In the genomic region with DNA sequence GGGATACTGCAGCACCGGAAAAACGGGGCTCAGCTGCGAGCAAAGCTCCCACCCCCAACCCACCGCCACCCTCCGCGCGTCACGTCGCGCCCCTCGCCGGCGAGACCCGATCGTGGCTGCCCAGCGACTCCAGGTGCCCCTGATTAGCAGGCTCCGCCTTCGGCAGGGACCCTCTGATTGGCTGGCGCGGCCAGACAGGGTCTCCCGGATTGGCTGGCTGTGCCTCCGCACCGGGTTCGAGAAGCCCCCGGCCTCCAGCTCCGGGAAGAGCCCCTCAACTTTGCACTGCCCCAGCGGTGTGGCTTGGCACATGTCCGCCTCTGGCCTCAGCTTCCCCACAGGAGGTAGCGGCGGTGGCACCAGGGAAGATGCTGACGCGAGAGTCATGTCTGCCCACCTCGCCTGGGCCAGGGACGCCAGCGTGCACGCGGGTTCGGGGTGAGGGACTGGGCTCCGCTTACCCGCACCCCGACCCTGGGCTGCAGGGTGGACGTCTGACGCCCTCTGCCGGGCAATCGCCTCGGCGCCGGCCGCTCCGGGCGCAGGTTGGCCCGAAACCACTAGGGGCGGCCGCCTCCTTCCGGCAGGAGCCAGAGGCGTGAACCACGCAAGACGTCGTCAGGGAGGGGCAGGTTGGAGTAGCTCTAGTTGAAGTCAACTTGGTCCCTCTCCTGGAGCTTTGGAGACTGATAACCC, we compare ENCODE assay signal across 1 cellular context.
TF ChIP-seq lines count a peak whose summit lies in the region.

No MANE protein-coding gene starts in this region.

TF ChIP-seq in WTC11, 78 proteins besides CTCF, POLR2A, EP300 and RAD21 (continued from another document and continues in another):
- TF ChIP-seq, protein P1, sequence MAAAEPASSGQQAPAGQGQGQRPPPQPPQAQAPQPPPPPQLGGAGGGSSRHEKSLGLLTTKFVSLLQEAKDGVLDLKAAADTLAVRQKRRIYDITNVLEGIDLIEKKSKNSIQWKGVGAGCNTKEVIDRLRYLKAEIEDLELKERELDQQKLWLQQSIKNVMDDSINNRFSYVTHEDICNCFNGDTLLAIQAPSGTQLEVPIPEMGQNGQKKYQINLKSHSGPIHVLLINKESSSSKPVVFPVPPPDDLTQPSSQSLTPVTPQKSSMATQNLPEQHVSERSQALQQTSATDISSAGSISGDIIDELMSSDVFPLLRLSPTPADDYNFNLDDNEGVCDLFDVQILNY (CRISPR knock-in tag; IDR thresholded peaks at IDR 0.05) = peak; percentile 69; the same call in 1 of the 2 replicates
- TF ChIP-seq ELF4 (CRISPR knock-in tag; IDR thresholded peaks at IDR 0.05; ENCODE audit: low read depth) = no peak
- TF ChIP-seq, protein P2, sequence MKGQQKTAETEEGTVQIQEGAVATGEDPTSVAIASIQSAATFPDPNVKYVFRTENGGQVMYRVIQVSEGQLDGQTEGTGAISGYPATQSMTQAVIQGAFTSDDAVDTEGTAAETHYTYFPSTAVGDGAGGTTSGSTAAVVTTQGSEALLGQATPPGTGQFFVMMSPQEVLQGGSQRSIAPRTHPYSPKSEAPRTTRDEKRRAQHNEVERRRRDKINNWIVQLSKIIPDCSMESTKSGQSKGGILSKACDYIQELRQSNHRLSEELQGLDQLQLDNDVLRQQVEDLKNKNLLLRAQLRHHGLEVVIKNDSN (CRISPR knock-in tag; IDR thresholded peaks at IDR 0.05) = peak; percentile 23; the same call in 1 of the 2 replicates
- TF ChIP-seq, protein P3, sequence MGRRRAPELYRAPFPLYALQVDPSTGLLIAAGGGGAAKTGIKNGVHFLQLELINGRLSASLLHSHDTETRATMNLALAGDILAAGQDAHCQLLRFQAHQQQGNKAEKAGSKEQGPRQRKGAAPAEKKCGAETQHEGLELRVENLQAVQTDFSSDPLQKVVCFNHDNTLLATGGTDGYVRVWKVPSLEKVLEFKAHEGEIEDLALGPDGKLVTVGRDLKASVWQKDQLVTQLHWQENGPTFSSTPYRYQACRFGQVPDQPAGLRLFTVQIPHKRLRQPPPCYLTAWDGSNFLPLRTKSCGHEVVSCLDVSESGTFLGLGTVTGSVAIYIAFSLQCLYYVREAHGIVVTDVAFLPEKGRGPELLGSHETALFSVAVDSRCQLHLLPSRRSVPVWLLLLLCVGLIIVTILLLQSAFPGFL (CRISPR knock-in tag; IDR thresholded peaks at IDR 0.05; ENCODE audit: borderline replicate concordance) = no peak
- TF ChIP-seq, protein P4, sequence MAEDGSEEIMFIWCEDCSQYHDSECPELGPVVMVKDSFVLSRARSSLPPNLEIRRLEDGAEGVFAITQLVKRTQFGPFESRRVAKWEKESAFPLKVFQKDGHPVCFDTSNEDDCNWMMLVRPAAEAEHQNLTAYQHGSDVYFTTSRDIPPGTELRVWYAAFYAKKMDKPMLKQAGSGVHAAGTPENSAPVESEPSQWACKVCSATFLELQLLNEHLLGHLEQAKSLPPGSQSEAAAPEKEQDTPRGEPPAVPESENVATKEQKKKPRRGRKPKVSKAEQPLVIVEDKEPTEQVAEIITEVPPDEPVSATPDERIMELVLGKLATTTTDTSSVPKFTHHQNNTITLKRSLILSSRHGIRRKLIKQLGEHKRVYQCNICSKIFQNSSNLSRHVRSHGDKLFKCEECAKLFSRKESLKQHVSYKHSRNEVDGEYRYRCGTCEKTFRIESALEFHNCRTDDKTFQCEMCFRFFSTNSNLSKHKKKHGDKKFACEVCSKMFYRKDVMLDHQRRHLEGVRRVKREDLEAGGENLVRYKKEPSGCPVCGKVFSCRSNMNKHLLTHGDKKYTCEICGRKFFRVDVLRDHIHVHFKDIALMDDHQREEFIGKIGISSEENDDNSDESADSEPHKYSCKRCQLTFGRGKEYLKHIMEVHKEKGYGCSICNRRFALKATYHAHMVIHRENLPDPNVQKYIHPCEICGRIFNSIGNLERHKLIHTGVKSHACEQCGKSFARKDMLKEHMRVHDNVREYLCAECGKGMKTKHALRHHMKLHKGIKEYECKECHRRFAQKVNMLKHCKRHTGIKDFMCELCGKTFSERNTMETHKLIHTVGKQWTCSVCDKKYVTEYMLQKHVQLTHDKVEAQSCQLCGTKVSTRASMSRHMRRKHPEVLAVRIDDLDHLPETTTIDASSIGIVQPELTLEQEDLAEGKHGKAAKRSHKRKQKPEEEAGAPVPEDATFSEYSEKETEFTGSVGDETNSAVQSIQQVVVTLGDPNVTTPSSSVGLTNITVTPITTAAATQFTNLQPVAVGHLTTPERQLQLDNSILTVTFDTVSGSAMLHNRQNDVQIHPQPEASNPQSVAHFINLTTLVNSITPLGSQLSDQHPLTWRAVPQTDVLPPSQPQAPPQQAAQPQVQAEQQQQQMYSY (CRISPR knock-in tag; IDR thresholded peaks at IDR 0.05) = peak; percentile 23; the same call in 1 of the 2 replicates
- TF ChIP-seq, protein P5, sequence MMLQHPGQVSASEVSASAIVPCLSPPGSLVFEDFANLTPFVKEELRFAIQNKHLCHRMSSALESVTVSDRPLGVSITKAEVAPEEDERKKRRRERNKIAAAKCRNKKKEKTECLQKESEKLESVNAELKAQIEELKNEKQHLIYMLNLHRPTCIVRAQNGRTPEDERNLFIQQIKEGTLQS (CRISPR knock-in tag; conservative IDR thresholded peaks at IDR 0.05) = no peak
- TF ChIP-seq, protein P6, sequence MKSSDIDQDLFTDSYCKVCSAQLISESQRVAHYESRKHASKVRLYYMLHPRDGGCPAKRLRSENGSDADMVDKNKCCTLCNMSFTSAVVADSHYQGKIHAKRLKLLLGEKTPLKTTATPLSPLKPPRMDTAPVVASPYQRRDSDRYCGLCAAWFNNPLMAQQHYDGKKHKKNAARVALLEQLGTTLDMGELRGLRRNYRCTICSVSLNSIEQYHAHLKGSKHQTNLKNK (CRISPR knock-in tag; IDR thresholded peaks at IDR 0.05) = peak; percentile 14; the same call in 1 of the 2 replicates
- TF ChIP-seq NFYB (CRISPR knock-in tag; conservative IDR thresholded peaks at IDR 0.05; ENCODE audit: low read depth) = peak; percentile 78
- TF ChIP-seq, protein P7, sequence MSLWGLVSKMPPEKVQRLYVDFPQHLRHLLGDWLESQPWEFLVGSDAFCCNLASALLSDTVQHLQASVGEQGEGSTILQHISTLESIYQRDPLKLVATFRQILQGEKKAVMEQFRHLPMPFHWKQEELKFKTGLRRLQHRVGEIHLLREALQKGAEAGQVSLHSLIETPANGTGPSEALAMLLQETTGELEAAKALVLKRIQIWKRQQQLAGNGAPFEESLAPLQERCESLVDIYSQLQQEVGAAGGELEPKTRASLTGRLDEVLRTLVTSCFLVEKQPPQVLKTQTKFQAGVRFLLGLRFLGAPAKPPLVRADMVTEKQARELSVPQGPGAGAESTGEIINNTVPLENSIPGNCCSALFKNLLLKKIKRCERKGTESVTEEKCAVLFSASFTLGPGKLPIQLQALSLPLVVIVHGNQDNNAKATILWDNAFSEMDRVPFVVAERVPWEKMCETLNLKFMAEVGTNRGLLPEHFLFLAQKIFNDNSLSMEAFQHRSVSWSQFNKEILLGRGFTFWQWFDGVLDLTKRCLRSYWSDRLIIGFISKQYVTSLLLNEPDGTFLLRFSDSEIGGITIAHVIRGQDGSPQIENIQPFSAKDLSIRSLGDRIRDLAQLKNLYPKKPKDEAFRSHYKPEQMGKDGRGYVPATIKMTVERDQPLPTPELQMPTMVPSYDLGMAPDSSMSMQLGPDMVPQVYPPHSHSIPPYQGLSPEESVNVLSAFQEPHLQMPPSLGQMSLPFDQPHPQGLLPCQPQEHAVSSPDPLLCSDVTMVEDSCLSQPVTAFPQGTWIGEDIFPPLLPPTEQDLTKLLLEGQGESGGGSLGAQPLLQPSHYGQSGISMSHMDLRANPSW (CRISPR knock-in tag; conservative IDR thresholded peaks at IDR 0.05; ENCODE audit: low read depth) = no peak
- TF ChIP-seq, protein P8, sequence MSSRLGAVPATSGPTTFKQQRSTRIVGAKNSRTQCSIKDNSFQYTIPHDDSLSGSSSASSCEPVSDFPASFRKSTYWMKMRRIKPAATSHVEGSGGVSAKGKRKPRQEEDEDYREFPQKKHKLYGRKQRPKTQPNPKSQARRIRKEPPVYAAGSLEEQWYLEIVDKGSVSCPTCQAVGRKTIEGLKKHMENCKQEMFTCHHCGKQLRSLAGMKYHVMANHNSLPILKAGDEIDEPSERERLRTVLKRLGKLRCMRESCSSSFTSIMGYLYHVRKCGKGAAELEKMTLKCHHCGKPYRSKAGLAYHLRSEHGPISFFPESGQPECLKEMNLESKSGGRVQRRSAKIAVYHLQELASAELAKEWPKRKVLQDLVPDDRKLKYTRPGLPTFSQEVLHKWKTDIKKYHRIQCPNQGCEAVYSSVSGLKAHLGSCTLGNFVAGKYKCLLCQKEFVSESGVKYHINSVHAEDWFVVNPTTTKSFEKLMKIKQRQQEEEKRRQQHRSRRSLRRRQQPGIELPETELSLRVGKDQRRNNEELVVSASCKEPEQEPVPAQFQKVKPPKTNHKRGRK (CRISPR knock-in tag; IDR thresholded peaks at IDR 0.05; ENCODE audit: borderline replicate concordance) = no peak
- TF ChIP-seq, protein P9, sequence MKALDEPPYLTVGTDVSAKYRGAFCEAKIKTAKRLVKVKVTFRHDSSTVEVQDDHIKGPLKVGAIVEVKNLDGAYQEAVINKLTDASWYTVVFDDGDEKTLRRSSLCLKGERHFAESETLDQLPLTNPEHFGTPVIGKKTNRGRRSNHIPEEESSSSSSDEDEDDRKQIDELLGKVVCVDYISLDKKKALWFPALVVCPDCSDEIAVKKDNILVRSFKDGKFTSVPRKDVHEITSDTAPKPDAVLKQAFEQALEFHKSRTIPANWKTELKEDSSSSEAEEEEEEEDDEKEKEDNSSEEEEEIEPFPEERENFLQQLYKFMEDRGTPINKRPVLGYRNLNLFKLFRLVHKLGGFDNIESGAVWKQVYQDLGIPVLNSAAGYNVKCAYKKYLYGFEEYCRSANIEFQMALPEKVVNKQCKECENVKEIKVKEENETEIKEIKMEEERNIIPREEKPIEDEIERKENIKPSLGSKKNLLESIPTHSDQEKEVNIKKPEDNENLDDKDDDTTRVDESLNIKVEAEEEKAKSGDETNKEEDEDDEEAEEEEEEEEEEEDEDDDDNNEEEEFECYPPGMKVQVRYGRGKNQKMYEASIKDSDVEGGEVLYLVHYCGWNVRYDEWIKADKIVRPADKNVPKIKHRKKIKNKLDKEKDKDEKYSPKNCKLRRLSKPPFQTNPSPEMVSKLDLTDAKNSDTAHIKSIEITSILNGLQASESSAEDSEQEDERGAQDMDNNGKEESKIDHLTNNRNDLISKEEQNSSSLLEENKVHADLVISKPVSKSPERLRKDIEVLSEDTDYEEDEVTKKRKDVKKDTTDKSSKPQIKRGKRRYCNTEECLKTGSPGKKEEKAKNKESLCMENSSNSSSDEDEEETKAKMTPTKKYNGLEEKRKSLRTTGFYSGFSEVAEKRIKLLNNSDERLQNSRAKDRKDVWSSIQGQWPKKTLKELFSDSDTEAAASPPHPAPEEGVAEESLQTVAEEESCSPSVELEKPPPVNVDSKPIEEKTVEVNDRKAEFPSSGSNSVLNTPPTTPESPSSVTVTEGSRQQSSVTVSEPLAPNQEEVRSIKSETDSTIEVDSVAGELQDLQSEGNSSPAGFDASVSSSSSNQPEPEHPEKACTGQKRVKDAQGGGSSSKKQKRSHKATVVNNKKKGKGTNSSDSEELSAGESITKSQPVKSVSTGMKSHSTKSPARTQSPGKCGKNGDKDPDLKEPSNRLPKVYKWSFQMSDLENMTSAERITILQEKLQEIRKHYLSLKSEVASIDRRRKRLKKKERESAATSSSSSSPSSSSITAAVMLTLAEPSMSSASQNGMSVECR (CRISPR knock-in tag; IDR thresholded peaks at IDR 0.05; ENCODE audit: borderline replicate concordance) = no peak; the same call in 1 of the 2 replicates
- no peak for TF ChIP-seq SOX15 (CRISPR knock-in tag; IDR thresholded peaks at IDR 0.05)
- TF ChIP-seq ZNF138 (CRISPR knock-in tag; conservative IDR thresholded peaks at IDR 0.05) = no peak
- TF ChIP-seq HMGA2 (CRISPR knock-in tag; IDR thresholded peaks at IDR 0.05) = no peak
- peak; percentile 83 for TF ChIP-seq SP1 (CRISPR knock-in tag; conservative IDR thresholded peaks at IDR 0.05)
- peak; percentile 79 for TF ChIP-seq CREB1 (CRISPR knock-in tag; IDR thresholded peaks at IDR 0.05)
- peak; percentile 89; the same call in 1 of the 2 replicates for TF ChIP-seq TCF7 (CRISPR knock-in tag; IDR thresholded peaks at IDR 0.05; ENCODE audit: low read depth)
- TF ChIP-seq GRHL2 (CRISPR knock-in tag; IDR thresholded peaks at IDR 0.05; ENCODE audit: insufficient replicate concordance, severe bottlenecking) = no peak
- no peak for TF ChIP-seq IRF2 (CRISPR knock-in tag; IDR thresholded peaks at IDR 0.05; ENCODE audit: borderline replicate concordance, low read depth)
- TF ChIP-seq ZNF121 (CRISPR knock-in tag; IDR thresholded peaks at IDR 0.05) = no peak
- no peak for TF ChIP-seq ZBTB21 (CRISPR knock-in tag; IDR thresholded peaks at IDR 0.05; ENCODE audit: borderline replicate concordance)
- peak; percentile 83; the same call in 1 of the 2 replicates for TF ChIP-seq MYBL2 (CRISPR knock-in tag; IDR thresholded peaks at IDR 0.05)
- TF ChIP-seq, protein P10, sequence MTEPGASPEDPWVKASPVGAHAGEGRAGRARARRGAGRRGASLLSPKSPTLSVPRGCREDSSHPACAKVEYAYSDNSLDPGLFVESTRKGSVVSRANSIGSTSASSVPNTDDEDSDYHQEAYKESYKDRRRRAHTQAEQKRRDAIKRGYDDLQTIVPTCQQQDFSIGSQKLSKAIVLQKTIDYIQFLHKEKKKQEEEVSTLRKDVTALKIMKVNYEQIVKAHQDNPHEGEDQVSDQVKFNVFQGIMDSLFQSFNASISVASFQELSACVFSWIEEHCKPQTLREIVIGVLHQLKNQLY (CRISPR knock-in tag; IDR thresholded peaks at IDR 0.05) = no peak
- TF ChIP-seq GTF2I (CRISPR knock-in tag; conservative IDR thresholded peaks at IDR 0.05) = peak; percentile 65; the same call in 1 of the 2 replicates
- TF ChIP-seq, protein P11, sequence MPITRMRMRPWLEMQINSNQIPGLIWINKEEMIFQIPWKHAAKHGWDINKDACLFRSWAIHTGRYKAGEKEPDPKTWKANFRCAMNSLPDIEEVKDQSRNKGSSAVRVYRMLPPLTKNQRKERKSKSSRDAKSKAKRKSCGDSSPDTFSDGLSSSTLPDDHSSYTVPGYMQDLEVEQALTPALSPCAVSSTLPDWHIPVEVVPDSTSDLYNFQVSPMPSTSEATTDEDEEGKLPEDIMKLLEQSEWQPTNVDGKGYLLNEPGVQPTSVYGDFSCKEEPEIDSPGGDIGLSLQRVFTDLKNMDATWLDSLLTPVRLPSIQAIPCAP (CRISPR knock-in tag; IDR thresholded peaks at IDR 0.05) = peak; percentile 61; the same call in 1 of the 2 replicates
- TF ChIP-seq NR1H2 (CRISPR knock-in tag; IDR thresholded peaks at IDR 0.05) = no peak
- 0 out of 2 replicates have a peak, but pooled peaks have one; percentile 71 for TF ChIP-seq KAT7 (CRISPR knock-in tag; IDR thresholded peaks at IDR 0.05; ENCODE audit: borderline replicate concordance)
- no peak for TF ChIP-seq MXD4 (CRISPR knock-in tag; IDR thresholded peaks at IDR 0.05; ENCODE audit: borderline replicate concordance)
- peak; percentile 79 for TF ChIP-seq NFATC4 (CRISPR knock-in tag; IDR thresholded peaks at IDR 0.05)
